2 cellular contexts compared by ENCODE assay signal in genomic region chr21:45299864-45300785, GRCh38.
TF ChIP-seq lines count a peak whose summit lies in the region.

No MANE protein-coding gene starts in this region.

TF ChIP-seq in liver, 16 proteins besides CTCF, POLR2A, EP300 and RAD21:
- TF ChIP-seq NR2F2 (IDR thresholded peaks at IDR 0.05), result peak; percentile 86
- no peak for TF ChIP-seq REST (IDR thresholded peaks at IDR 0.05)
- no peak for TF ChIP-seq ATF3 (IDR thresholded peaks at IDR 0.05)
- no peak for TF ChIP-seq RXRA (IDR thresholded peaks at IDR 0.05)
- no peak for TF ChIP-seq YY1 (IDR thresholded peaks at IDR 0.05)

TF ChIP-seq in HepG2, 621 proteins besides CTCF, POLR2A, EP300 and RAD21:
- TF ChIP-seq ZNF747 (CRISPR knock-in tag; IDR thresholded peaks at IDR 0.05; ENCODE audit: borderline replicate concordance), result no peak
- TF ChIP-seq HES4 (CRISPR knock-in tag; IDR thresholded peaks at IDR 0.05; ENCODE audit: borderline replicate concordance), result no peak
- TF ChIP-seq FUBP1 (CRISPR knock-in tag; IDR thresholded peaks at IDR 0.05; ENCODE audit: borderline replicate concordance), result no peak
- TF ChIP-seq KMT2A (CRISPR knock-in tag; IDR thresholded peaks at IDR 0.05), result no peak
- no peak for TF ChIP-seq TBX2 (CRISPR knock-in tag; IDR thresholded peaks at IDR 0.05; ENCODE audit: borderline replicate concordance)
- no peak for TF ChIP-seq NAIF1 (CRISPR knock-in tag; IDR thresholded peaks at IDR 0.05; ENCODE audit: borderline replicate concordance)
- TF ChIP-seq FOXC1 (CRISPR knock-in tag; IDR thresholded peaks at IDR 0.05; ENCODE audit: borderline replicate concordance), result no peak
- no peak for TF ChIP-seq NKX3-1 (CRISPR knock-in tag; IDR thresholded peaks at IDR 0.05)
- TF ChIP-seq PHB2 (IDR thresholded peaks at IDR 0.05; ENCODE audit: partially characterized antibody), result no peak
- TF ChIP-seq SP5 (CRISPR knock-in tag; IDR thresholded peaks at IDR 0.05; ENCODE audit: borderline replicate concordance, low read depth), result no peak
- TF ChIP-seq TBL1XR1 (IDR thresholded peaks at IDR 0.05; ENCODE audit: borderline replicate concordance, low read length, partially characterized antibody), result no peak
- no peak for TF ChIP-seq SUZ12 (IDR thresholded peaks at IDR 0.05; ENCODE audit: low read depth, low read length)
- no peak for TF ChIP-seq KLF13 (CRISPR knock-in tag; IDR thresholded peaks at IDR 0.05)
- TF ChIP-seq ZNF367 (CRISPR knock-in tag; IDR thresholded peaks at IDR 0.05; ENCODE audit: borderline replicate concordance), result no peak
- TF ChIP-seq ATF6 (CRISPR knock-in tag; conservative IDR thresholded peaks at IDR 0.05), result no peak
